ENCODE assay signal across 8 cellular contexts in the genomic region with DNA sequence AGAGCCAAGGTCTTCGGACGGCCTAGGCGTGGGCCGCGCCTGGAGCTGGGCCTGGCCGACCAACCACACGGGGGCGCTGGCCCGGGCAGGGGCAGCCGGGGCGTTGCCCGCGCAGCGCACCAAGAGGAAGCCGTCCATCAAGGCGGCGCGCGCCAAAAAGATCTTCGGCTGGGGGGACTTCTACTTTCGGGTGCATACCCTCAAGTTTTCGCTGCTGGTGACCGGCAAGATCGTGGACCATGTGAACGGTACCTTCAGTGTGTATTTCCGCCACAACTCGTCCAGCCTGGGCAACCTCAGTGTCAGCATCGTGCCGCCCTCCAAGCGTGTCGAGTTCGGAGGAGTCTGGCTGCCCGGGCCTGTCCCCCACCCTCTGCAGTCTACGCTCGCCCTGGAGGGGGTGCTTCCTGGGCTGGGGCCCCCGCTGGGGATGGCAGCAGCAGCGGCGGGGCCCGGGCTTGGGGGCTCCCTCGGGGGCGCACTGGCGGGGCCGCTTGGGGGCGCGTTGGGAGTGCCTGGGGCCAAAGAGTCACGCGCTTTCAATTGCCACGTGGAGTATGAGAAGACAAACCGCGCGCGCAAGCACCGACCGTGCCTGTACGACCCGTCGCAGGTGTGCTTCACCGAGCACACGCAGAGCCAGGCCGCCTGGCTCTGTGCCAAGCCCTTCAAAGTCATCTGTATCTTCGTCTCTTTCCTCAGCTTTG. TPM values are rescaled to one million over a fixed set of nuclear protein-coding genes. Genes with fewer than 3 reads are reported as not detected.
A peak's percentile ranks its signal among the peaks of the same experiment; 100 is the strongest.
DNase-seq lines count a peak whose midpoint lies in the region; ATAC-seq, FAIRE-seq and TF ChIP-seq lines count a peak whose summit lies in the region.

No MANE protein-coding gene starts in this region.

- POLR2A ChIA-PET in K562 (lab: Yijun Ruan, JAX) = interaction anchor here (0.9 kb wide), 1 partner anchor 8 kb away, joined by 3 read pairs; no protein-coding TSS in a partner anchor

- intact Hi-C loops in K562 (cut with micrococcal nuclease) = no loop called here

- H2AFZ ChIP-seq in K562 (ENCODE audit: low read depth, low read length) = no peak overlapping the region

- no peak for TF ChIP-seq RAD21 in K562 (CRISPR knock-in tag; conservative IDR thresholded peaks at IDR 0.05 in 1 of 2, IDR thresholded peaks at IDR 0.05 in 1 of 2)

- no peak overlapping the region for H3K4me3 ChIP-seq in K562

- no peak for TF ChIP-seq EP300 in K562 (IDR thresholded peaks at IDR 0.05; ENCODE audit: low read length)

- H3K79me2 ChIP-seq in K562 (ENCODE audit: control insufficient read depth, insufficient read depth, low read length) = peaks cover 10% of the 10 kb centered on the region

- no peak overlapping the region for H3K27ac ChIP-seq in K562 (ENCODE audit: extremely low read depth, low read depth, low read length)

- FAIRE-seq in K562 (lab: Jason Lieb, UNC) = no peak

- TF ChIP-seq POLR2A in K562 (conservative IDR thresholded peaks at IDR 0.05) = no peak

- no TSS peak for BruUV-seq in K562 (replicated peaks; lab: Mats Ljungman, UMichigan)

- no peaks in the 10 kb centered on the region for H4K20me1 ChIP-seq in K562 (replicated peaks; ENCODE audit: control insufficient read depth, insufficient read depth, low read length)

- peaks cover 31 to 53% of the 10 kb centered on the region in 2 experiments for H3K4me1 ChIP-seq in K562 (replicated peaks in 1 of 2; ENCODE audit: control insufficient read depth in 2 of 2, insufficient read depth in 2 of 2, low read length in 2 of 2)

- CTCF ChIA-PET in K562 (lab: Yijun Ruan, JAX; ENCODE audit: low intra/inter-chr PET ratio) = no interaction called here

- ATAC-seq in K562 (no peak), HG03039 (IDR thresholded peaks at IDR 0.05; ENCODE audit: unreplicated experiment) (no peak), GM19023 (IDR thresholded peaks at IDR 0.05; ENCODE audit: unreplicated experiment) (no peak)

- H3K36me3 ChIP-seq in K562 (ENCODE audit: control insufficient read depth, insufficient read depth, low read length) = no peaks in the 10 kb centered on the region

- no peak overlapping the region for H3K9ac ChIP-seq in K562 (ENCODE audit: insufficient read depth in 1 of 2, low read depth in 2 of 2, low read length in 2 of 2)

- no peaks in the 10 kb centered on the region for H3K9me1 ChIP-seq in K562 (ENCODE audit: control insufficient read depth, insufficient read depth, low read length)

- peak; percentile 10 to 31 (median 20); a peak in 1 of 6 replicates for TF ChIP-seq CTCF in K562 (IDR thresholded peaks at IDR 0.05 in 2 of 3, conservative IDR thresholded peaks at IDR 0.05 in 1 of 3; ENCODE audit: insufficient read depth in 2 of 3, low read depth in 1 of 3, low read length in 3 of 3)

- H3K27me3 ChIP-seq in K562 (ENCODE audit: control insufficient read depth in 2 of 2, insufficient read depth in 2 of 2, low read length in 2 of 2) = peaks cover 10 to 17% of the 10 kb centered on the region in 2 experiments; a peak in 3 of 5 replicates

- H3K4me2 ChIP-seq in K562 (ENCODE audit: insufficient read depth, low read length) = no peak overlapping the region

- DNase-seq in NCI-H1436 (lab: John Stamatoyannopoulos, UW) = peak; percentile 47
- no peak for DNase-seq in NCI-H1436 treated with DMSO at 0.1 percent for 48 hours (lab: John Stamatoyannopoulos, UW)
- DNase-seq in T-helper 1 cell = peak in 4 of 5 donors; percentile 37 to 76 (median 70)
- no peak for DNase-seq in K562 (ENCODE audit: extremely low read depth in 1 of 4, low spot score in 3 of 4)
- peak; percentile 51 to 53 for DNase-seq in lung microvascular endothelial cell (ENCODE audit: low read depth in 2 of 2)
- DNase-seq in NCI-H1092 (lab: John Stamatoyannopoulos, UW) = no peak

- whole genome bisulfite sequencing in K562 (ENCODE audit: insufficient coverage, low coverage, missing lambda C conversion rate) = 78% methylated on average over 35 of the region's 61 CpGs

- H3K9me3 ChIP-seq in K562 (replicated peaks; ENCODE audit: control insufficient read depth, insufficient read depth, low read depth, low read length) = no peaks in the 10 kb centered on the region

- in situ Hi-C loops in K562 (cut with MboI) = no loop called here

TF ChIP-seq in K562, 482 proteins besides CTCF, POLR2A, EP300 and RAD21 (continues in another document):
- TF ChIP-seq MYNN (IDR thresholded peaks at IDR 0.05) (no peak), MYNN (CRISPR knock-in tag; IDR thresholded peaks at IDR 0.05) (no peak), NFIX (CRISPR knock-in tag; IDR thresholded peaks at IDR 0.05; ENCODE audit: low read depth) (peak; percentile 67), ZNF121 (CRISPR knock-in tag; conservative IDR thresholded peaks at IDR 0.05) (peak; percentile 58; the same call in 1 of the 2 replicates), ARNT (IDR thresholded peaks at IDR 0.05) (no peak), TAF9B (IDR thresholded peaks at IDR 0.05; ENCODE audit: partially characterized antibody) (no peak)

RNA-seq across cellular contexts. Expression of gene SHMT2, which starts 4.4 kb away (rescaled TPM):
- total RNA-seq in K562 (2011; cell fraction: chromatin; rRNA removed; ENCODE audit: low replicate concordance) = 95.6 and 251 TPM in 2 replicates
- total RNA-seq in K562 (2011; cell fraction: nucleolus; rRNA removed) = 199 and 247 TPM in 2 replicates
- total RNA-seq in K562 (2011; cell fraction: nucleoplasm; rRNA removed) = 115 and 136 TPM in 2 replicates
- total RNA-seq in K562 (2014; rRNA removed) (194 and 217 TPM in 2 replicates), K562 (2014; rRNA removed; fragmentation: Illumina TruSeq; extraction: Trizol) (76.9 and 92.0 TPM in 2 replicates), K562 (2015; rRNA removed; fragmentation: Illumina TruSeq; extraction: Trizol) (115 and 119 TPM in 2 replicates), K562 (2021) (227 and 243 TPM in 2 replicates), lung microvascular endothelial cell (120 and 142 TPM in 2 replicates)
- polyA plus RNA-seq in K562 (2011; rRNA removed) (84.6 and 226 TPM in 2 replicates), K562 (2014; fragmentation: Illumina TruSeq; extraction: Trizol) (319 and 377 TPM in 2 replicates), K562 (2014; fragmentation: Nextera tagmentation; extraction: Ambion mirVana) (10 to 100 TPM; 46.1 to 81.5 TPM), K562 (2014; rRNA removed) (154 and 158 TPM in 2 replicates)
- polyA plus RNA-seq in K562 (2011; cell fraction: cytosol; rRNA removed) = 268 and 390 TPM in 2 replicates
- polyA plus RNA-seq in K562 (2011; cell fraction: nucleus; rRNA removed) = 341 and 344 TPM in 2 replicates
- 190 and 549 TPM in 2 replicates for polyA plus RNA-seq in K562 (2012)
- 95.0 and 99.1 TPM in 2 replicates for polyA minus RNA-seq in K562 (2011; rRNA and poly(A)+ RNA removed)
- polyA minus RNA-seq in K562 (2011; cell fraction: cytosol; rRNA and poly(A)+ RNA removed) = 155 and 228 TPM in 2 replicates
- 97.1 and 133 TPM in 2 replicates for polyA minus RNA-seq in K562 (2011; cell fraction: nucleus; rRNA and poly(A)+ RNA removed)

RNA-seq across cellular contexts. Expression of gene NXPH4, which starts 8.5 kb away (rescaled TPM):
- total RNA-seq in K562 (2011; cell fraction: chromatin; rRNA removed; ENCODE audit: low replicate concordance) = 1.7 and 4.4 TPM in 2 replicates
- total RNA-seq in K562 (2011; cell fraction: nucleolus; rRNA removed) = 4.7 and 5.7 TPM in 2 replicates
- 5.1 and 6.6 TPM in 2 replicates for total RNA-seq in K562 (2011; cell fraction: nucleoplasm; rRNA removed)
- 1.0 and 1.4 TPM in 2 replicates for total RNA-seq in K562 (2014; rRNA removed)
- 0.22 TPM in 1 of 2 replicates, not detected in the other for total RNA-seq in K562 (2014; rRNA removed; fragmentation: Illumina TruSeq; extraction: Trizol)
- 0.19 TPM in 1 of 2 replicates, not detected in the other for total RNA-seq in K562 (2015; rRNA removed; fragmentation: Illumina TruSeq; extraction: Trizol)
- total RNA-seq in K562 (2021) = 2.2 and 2.7 TPM in 2 replicates
- polyA plus RNA-seq in K562 (2011; rRNA removed) = 0.49 and 1.7 TPM in 2 replicates
- 0.59 and 0.91 TPM in 2 replicates for polyA plus RNA-seq in K562 (2011; cell fraction: cytosol; rRNA removed)
- 2.4 and 3.4 TPM in 2 replicates for polyA plus RNA-seq in K562 (2011; cell fraction: nucleus; rRNA removed)
- polyA plus RNA-seq in K562 (2012) = 2.7 and 7.2 TPM in 2 replicates
- polyA plus RNA-seq in K562 (2014; fragmentation: Illumina TruSeq; extraction: Trizol) = 1.1 and 1.9 TPM in 2 replicates
- not detected for polyA plus RNA-seq in K562 (2014; fragmentation: Nextera tagmentation; extraction: Ambion mirVana)
- polyA plus RNA-seq in K562 (2014; rRNA removed) = 1.1 and 1.3 TPM in 2 replicates
- polyA minus RNA-seq in K562 (2011; rRNA and poly(A)+ RNA removed) = 0.30 TPM in 1 of 2 replicates, not detected in the other
- polyA minus RNA-seq in K562 (2011; cell fraction: cytosol; rRNA and poly(A)+ RNA removed) = 3.2 and 4.1 TPM in 2 replicates
- 0.67 and 1.00 TPM in 2 replicates for polyA minus RNA-seq in K562 (2011; cell fraction: nucleus; rRNA and poly(A)+ RNA removed)
- under 0.01 TPM in 1 of 2 replicates, not detected in the other for total RNA-seq in lung microvascular endothelial cell

RNA-seq across cellular contexts. Expression of gene STAC3, which starts 25.9 kb away (rescaled TPM):
- total RNA-seq in K562 (2011; cell fraction: chromatin; rRNA removed; ENCODE audit: low replicate concordance) = 7.4 and 7.7 TPM in 2 replicates
- total RNA-seq in K562 (2011; cell fraction: nucleolus; rRNA removed) = 3.8 and 5.3 TPM in 2 replicates
- total RNA-seq in K562 (2011; cell fraction: nucleoplasm; rRNA removed) = 4.4 and 6.1 TPM in 2 replicates
- total RNA-seq in K562 (2014; rRNA removed) (2.3 and 2.7 TPM in 2 replicates), K562 (2014; rRNA removed; fragmentation: Illumina TruSeq; extraction: Trizol) (2.4 and 2.7 TPM in 2 replicates), K562 (2015; rRNA removed; fragmentation: Illumina TruSeq; extraction: Trizol) (3.3 and 3.5 TPM in 2 replicates), K562 (2021) (3.5 and 4.6 TPM in 2 replicates), lung microvascular endothelial cell (0.22 and 0.40 TPM in 2 replicates)
- polyA plus RNA-seq in K562 (2011; rRNA removed) (4.0 and 5.6 TPM in 2 replicates), K562 (2014; fragmentation: Illumina TruSeq; extraction: Trizol) (6.2 and 7.3 TPM in 2 replicates), K562 (2014; fragmentation: Nextera tagmentation; extraction: Ambion mirVana) (under 1 TPM; 0.45 to 0.46 TPM), K562 (2014; rRNA removed) (4.8 and 6.4 TPM in 2 replicates)
- polyA plus RNA-seq in K562 (2011; cell fraction: cytosol; rRNA removed) = 1.9 and 3.3 TPM in 2 replicates
- polyA plus RNA-seq in K562 (2011; cell fraction: nucleus; rRNA removed) = 6.3 and 11.3 TPM in 2 replicates
- 7.5 and 8.5 TPM in 2 replicates for polyA plus RNA-seq in K562 (2012)
- polyA minus RNA-seq in K562 (2011; rRNA and poly(A)+ RNA removed) = 3.2 TPM in 2 replicates
- 1.0 and 1.5 TPM in 2 replicates for polyA minus RNA-seq in K562 (2011; cell fraction: cytosol; rRNA and poly(A)+ RNA removed)
- 1.3 and 3.9 TPM in 2 replicates for polyA minus RNA-seq in K562 (2011; cell fraction: nucleus; rRNA and poly(A)+ RNA removed)

Comparison
In these comparisons a context has a peak if more than half of its experiments do, and no peak if none do; other contexts are left out.
1. DNase-seq: peak in NCI-H1436 (single experiment), T-helper 1 cell (4 of 5) and lung microvascular endothelial cell (2 of 2); none in NCI-H1436 treated with DMSO at 0.1 percent for 48 hours (single experiment), K562 (0 of 4) and NCI-H1092 (single experiment).